In genomic region chr5:59039003-59039295, GRCh38 we compare ENCODE assay signal across 8 cellular contexts.
A peak's percentile ranks its signal among the peaks of the same experiment; 100 is the strongest.
DNase-seq lines count a peak whose midpoint lies in the region; ATAC-seq, FAIRE-seq and TF ChIP-seq lines count a peak whose summit lies in the region.

No MANE protein-coding gene starts in this region.

- ATAC-seq in GM18517 (IDR thresholded peaks at IDR 0.05; ENCODE audit: unreplicated experiment) (peak; percentile 43), HG03354 (IDR thresholded peaks at IDR 0.05; ENCODE audit: poor library complexity, severe bottlenecking, unreplicated experiment) (peak; percentile 41), GM12878 (no peak; the same call in 2 of the 3 replicates), left lobe of liver (peak; percentile 62)

- no peak for TF ChIP-seq RAD21 in GM12878 (IDR thresholded peaks at IDR 0.05; ENCODE audit: insufficient read depth, low read depth, low read length)

- SMC1A ChIA-PET in GM12878 (lab: Charles Lee; ENCODE audit: uncharacterized antibody, unreplicated experiment), result no interaction called here

- TF ChIP-seq EP300 in GM12878 (IDR thresholded peaks at IDR 0.05; ENCODE audit: borderline replicate concordance in 1 of 2, control insufficient read depth in 1 of 2, low read depth in 2 of 2, low read length in 2 of 2), result no peak

- RAD21 ChIA-PET in GM12878 (lab: Charles Lee; ENCODE audit: unreplicated experiment), result no interaction called here

- no peaks in the 10 kb centered on the region for H3K79me2 ChIP-seq in GM12878 (ENCODE audit: control insufficient read depth, insufficient read depth, low read length)

- intact Hi-C loops in GM12878 (cut with micrococcal nuclease; ENCODE audit: unreplicated experiment) (no loop called here), tibial artery (cut with DNase I; ENCODE audit: low total_unique reads) (loop anchor here (10.0 kb wide), 2 partner anchors 114 to 126 kb away; no protein-coding TSS in a partner anchor)

- H3K9me3 ChIP-seq in GM12878 (replicated peaks; ENCODE audit: control insufficient read depth, insufficient read depth, low read length), result no peaks in the 10 kb centered on the region
- H3K9me3 ChIP-seq in tibial artery, result no peaks in the 10 kb centered on the region

- in situ Hi-C loops in GM12878 (cut with MboI), result no loop called here

- CTCF ChIA-PET in GM12878 (lab: Yijun Ruan, JAX), result interaction anchor here (1.1 to 1.7 kb wide), 2 partner anchors 135 to 147 kb away, joined by 3 to 6 read pairs; no protein-coding TSS in a partner anchor

- H3K36me3 ChIP-seq in GM12878 (ENCODE audit: control insufficient read depth in 2 of 2, insufficient read depth in 2 of 2, low read length in 1 of 2) (no peaks in the 10 kb centered on the region), tibial artery (no peaks in the 10 kb centered on the region)

- H2AFZ ChIP-seq in GM12878 (ENCODE audit: control insufficient read depth, low read depth, low read length), result peak overlapping the region; percentile 34; the same call in 1 of the 2 replicates

- H3K4me1 ChIP-seq in GM12878 (ENCODE audit: control insufficient read depth, insufficient read depth, low read length), result peaks cover 5% of the 10 kb centered on the region; the same call in 1 of the 2 replicates
- peaks cover 0 to 72% (median 15%) of the 10 kb centered on the region in 4 donors for H3K4me1 ChIP-seq in tibial artery

- TF ChIP-seq POLR2A in GM12878 (IDR thresholded peaks at IDR 0.05; ENCODE audit: low read depth, low read length), result no peak

- no TSS peak for BruUV-seq in GM12878 (replicated peaks; lab: Mats Ljungman, UMichigan)

- no peaks in the 10 kb centered on the region for H4K20me1 ChIP-seq in GM12878 (ENCODE audit: control insufficient read depth, insufficient read depth)

- FAIRE-seq in GM12878 (lab: Jason Lieb, UNC), result no peak

- no peak for TF ChIP-seq CTCF in GM12878 (IDR thresholded peaks at IDR 0.05 in 2 of 3, conservative IDR thresholded peaks at IDR 0.05 in 1 of 3; ENCODE audit: control insufficient read depth in 2 of 3, extremely low read depth in 1 of 3, insufficient read depth in 1 of 3, low read depth in 3 of 3, low read length in 3 of 3)
- TF ChIP-seq CTCF in tibial artery (IDR thresholded peaks at IDR 0.05), result no peak

- H3K27ac ChIP-seq in GM12878 (ENCODE audit: control insufficient read depth, insufficient read depth) (no peak overlapping the region), tibial artery (peak overlapping the region; percentile 79 to 84)

- DNase-seq in GM12878 (ENCODE audit: low read depth, low spot score) (no peak), left lobe of liver (ENCODE audit: low spot score) (no peak), tibial artery (no peak), UCSD-AML1 (lab: John Stamatoyannopoulos, UW; ENCODE audit: unreplicated experiment) (no peak), NCI-H345 treated with DMSO at 0.1 percent for 48 hours (lab: John Stamatoyannopoulos, UW; ENCODE audit: unreplicated experiment) (no peak), pons (ENCODE audit: low spot score) (no peak)

- peak overlapping the region; percentile 90 for H3K4me2 ChIP-seq in GM12878 (ENCODE audit: control insufficient read depth, insufficient read depth)

- no peak overlapping the region for H3K9ac ChIP-seq in GM12878 (ENCODE audit: control insufficient read depth, insufficient read depth, low read length)

- H3K4me3 ChIP-seq in GM12878, result peak overlapping the region; percentile 53
- H3K4me3 ChIP-seq in tibial artery, result peak overlapping the region; percentile 63 to 79

- H3K27me3 ChIP-seq in GM12878 (replicated peaks in 1 of 2; ENCODE audit: control insufficient read depth in 2 of 2, insufficient read depth in 2 of 2, low read length in 1 of 2) (peaks cover 7 to 33% of the 10 kb centered on the region in 2 experiments), tibial artery (no peaks in the 10 kb centered on the region)

- under 1% methylated on average over 29 of the region's 29 CpGs for WGBS in GM12878 (ENCODE audit: insufficient coverage, insufficient replicate concordance, low lambda C conversion rate, missing lambda C conversion rate)

- POLR2A ChIA-PET in GM12878 (lab: Charles Lee), result no interaction called here

TF ChIP-seq in GM12878, 131 proteins besides CTCF, POLR2A, EP300 and RAD21:
- TF ChIP-seq PAX5 (IDR thresholded peaks at IDR 0.05; ENCODE audit: borderline replicate concordance, low read depth, low read length) (no peak), SMAD5 (IDR thresholded peaks at IDR 0.05; ENCODE audit: low read depth) (no peak)
